In the genomic region with DNA sequence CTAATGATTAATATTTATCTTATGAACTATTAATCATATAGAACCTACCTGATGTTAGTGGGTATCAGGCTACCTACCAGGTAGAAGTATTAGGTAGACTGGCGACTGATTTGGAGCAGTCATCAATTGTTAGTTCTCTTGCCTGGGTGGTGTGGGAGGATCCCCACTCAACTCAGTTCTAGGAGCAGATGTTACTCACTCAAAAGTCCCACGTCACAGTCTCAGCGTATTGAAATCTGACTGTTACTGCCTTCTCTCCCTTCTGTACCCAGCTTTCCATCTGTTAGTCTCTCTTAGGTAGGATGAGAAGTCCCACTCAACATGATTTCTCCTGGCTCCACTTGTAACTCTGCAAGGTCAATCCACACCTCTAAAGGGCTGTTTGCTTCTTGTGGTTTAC, we compare ENCODE assay signal across 28 cellular contexts.
"Had no signal": no experiment of that assay in that cellular context is flagged by ENCODE, and none has a peak within 500 bp of the region (broad histone marks: within the 10 kb centered on the region; RNA-seq: fewer than 3 reads in every experiment).

No MANE protein-coding gene starts in this region.

- DNase-seq: hypothalamus; immature natural killer cell; kidney; left colon; left lung; lower lobe of right lung; mammary epithelial cell; mesenchymal stem cell; naive thymus-derived CD8-positive, alpha-beta T cell; occipital lobe; psoas muscle; right lobe of liver; stimulated activated CD4-positive, alpha-beta T cell treated with anti-CD3 and anti-CD28 coated beads, Interleukin-1b, Interleukin-23, amount 100 ng/mL, for 48 hours; stimulated activated CD4-positive, alpha-beta T cell treated with anti-CD3 and anti-CD28 coated beads, Interleukin-2, amount 100 ng/mL, for 48 hours; stimulated activated CD4-positive, alpha-beta T cell treated with anti-CD3 and anti-CD28 coated beads, Interleukin-4, amount 100 ng/mL, for 4 hours; stimulated activated naive B cell treated with anti-CD40 and anti-IgM and Interleukin-4, amounts not matched to agents 10 μg/mL and 1 μg/mL and 100 μg/mL, for 72 hours; stimulated activated naive CD8-positive, alpha-beta T cell treated with anti-CD3 and anti-CD28 coated beads, Interleukin-15, Interleukin-2, amounts not matched to agents 100 U/mL and 50 U/mL, for 24 hours; stomach; testis; thyroid gland; transverse colon; upper lobe of right lung had no signal

- H3K9me3 Mint-ChIP-seq: immature natural killer cell; nephron; neural crest cell; stimulated activated naive B cell treated with anti-CD40 and anti-IgM and Interleukin-4, amounts not matched to agents 10 μg/mL and 1 μg/mL and 100 μg/mL, for 72 hours had no signal

- H3K4me3 ChIP-seq: left lung, lower lobe of right lung, psoas muscle, right atrium auricular region, right lobe of liver, smooth muscle cell, stomach, testis, thyroid gland, transverse colon, upper lobe of right lung had no signal

- H3K9ac ChIP-seq: parathyroid adenoma had no signal

- H3K27ac ChIP-seq: left lung, lower lobe of right lung, neutrophil, parathyroid adenoma, psoas muscle, right atrium auricular region, right lobe of liver, stomach, testis, thyroid gland, transverse colon, upper lobe of right lung had no signal

- H3K27me3 ChIP-seq: right atrium auricular region, right lobe of liver, testis, thyroid gland, transverse colon, upper lobe of right lung had no signal

- H2AFZ ChIP-seq: parathyroid adenoma had no signal

- H3K27me3 Mint-ChIP-seq: stimulated activated naive B cell treated with anti-CD40 and anti-IgM and Interleukin-4, amounts not matched to agents 10 μg/mL and 1 μg/mL and 100 μg/mL, for 72 hours had no signal

- H3K4me2 ChIP-seq: smooth muscle cell had no signal

- H3K4me1 Mint-ChIP-seq: immature natural killer cell; naive thymus-derived CD8-positive, alpha-beta T cell; neural crest cell; stimulated activated naive B cell treated with anti-CD40 and anti-IgM and Interleukin-4, amounts not matched to agents 10 μg/mL and 1 μg/mL and 100 μg/mL, for 72 hours had no signal

- H3K36me3 ChIP-seq: left lung, lower lobe of right lung, neutrophil, right atrium auricular region, right lobe of liver, stomach, thyroid gland, transverse colon, upper lobe of right lung had no signal

- H3K79me2 ChIP-seq: parathyroid adenoma had no signal

- H3K36me3 Mint-ChIP-seq: immature natural killer cell; naive thymus-derived CD8-positive, alpha-beta T cell; stimulated activated naive B cell treated with anti-CD40 and anti-IgM and Interleukin-4, amounts not matched to agents 10 μg/mL and 1 μg/mL and 100 μg/mL, for 72 hours had no signal

- H3K4me3 Mint-ChIP-seq: immature natural killer cell; naive thymus-derived CD8-positive, alpha-beta T cell; nephron; neural crest cell; stimulated activated naive B cell treated with anti-CD40 and anti-IgM and Interleukin-4, amounts not matched to agents 10 μg/mL and 1 μg/mL and 100 μg/mL, for 72 hours had no signal

- H3K4me1 ChIP-seq: left lung, lower lobe of right lung, parathyroid adenoma, psoas muscle, right lobe of liver, stomach, testis, transverse colon, upper lobe of right lung had no signal

- H3K27ac Mint-ChIP-seq: immature natural killer cell; naive thymus-derived CD8-positive, alpha-beta T cell; nephron; stimulated activated naive B cell treated with anti-CD40 and anti-IgM and Interleukin-4, amounts not matched to agents 10 μg/mL and 1 μg/mL and 100 μg/mL, for 72 hours had no signal

- H3K9me3 ChIP-seq: left lung, lower lobe of right lung, neutrophil, psoas muscle, right atrium auricular region, right lobe of liver, stomach, testis, thyroid gland, transverse colon, upper lobe of right lung had no signal
